Comparison of ENCODE assay signal across 32 cellular contexts in the genomic region with DNA sequence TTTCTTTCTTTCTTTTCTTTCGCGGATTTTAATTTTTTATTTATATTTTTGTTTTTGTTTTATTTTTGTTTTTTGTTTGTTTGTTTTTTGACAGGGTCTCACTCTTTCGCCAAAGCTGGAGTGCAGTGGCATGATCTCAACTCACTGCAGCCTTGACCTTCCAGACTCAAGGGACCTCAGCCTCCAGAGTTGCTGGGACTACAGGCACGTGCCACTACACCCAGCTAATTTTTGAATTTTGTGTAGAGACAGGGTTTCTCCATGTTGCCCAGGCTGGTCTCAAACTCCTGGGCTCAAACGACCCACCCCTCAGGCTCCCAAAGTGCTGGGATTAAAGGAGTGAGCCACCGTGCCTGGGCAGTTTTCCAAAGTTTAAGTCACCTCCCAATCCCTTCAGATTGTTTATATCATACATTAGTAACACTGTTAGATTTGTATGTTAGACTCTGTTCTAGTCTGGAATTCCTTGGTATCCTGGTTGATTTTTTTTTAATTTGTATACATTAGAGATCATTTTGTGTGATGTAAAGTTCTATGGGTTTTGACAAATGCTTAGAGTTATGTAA.
DNase-seq lines count a peak whose midpoint lies in the region; ATAC-seq and TF ChIP-seq lines count a peak whose summit lies in the region.
"Had no signal": no experiment of that assay in that cellular context is flagged by ENCODE, and none has a peak within 500 bp of the region (broad histone marks: within the 10 kb centered on the region; RNA-seq: fewer than 3 reads in every experiment).

No MANE protein-coding gene starts in this region.

- DNase-seq in EL (peak; percentile 44), HFFc6 (peak; percentile 32), astrocyte of the hippocampus (ENCODE audit: low read depth, low spot score) (peak; percentile 15), osteocyte (ENCODE audit: extremely low spot score, unreplicated experiment) (no peak), cerebellum (ENCODE audit: low spot score) (no peak), COLO829 (ENCODE audit: low spot score) (no peak)
- DNase-seq: activated CD4-positive, alpha-beta memory T cell treated with anti-CD3 and anti-CD28 coated beads for 36 hours; activated CD8-positive, alpha-beta memory T cell treated with anti-CD3 and anti-CD28 coated beads, Interleukin-2, amount 50 U/mL, for 4 hours; activated naive CD4-positive, alpha-beta T cell treated with anti-CD3 and anti-CD28 coated beads, Interleukin-2, amount 10 ng/mL, durations not matched to agents 7 days and 5 days; amniotic stem cell; CD4-positive, alpha-beta T cell; effector CD8-positive, alpha-beta T cell; foreskin melanocyte; Kasumi-1; left cardiac atrium; NCI-H1092 treated with DMSO at 0.1 percent for 48 hours; NCI-H187; NCI-H2171 treated with DMSO at 0.1 percent for 48 hours; NCI-H510A treated with DMSO at 0.1 percent for 48 hours; NK-92 treated with Interleukin-12 subunit alpha and Interleukin-12 subunit beta, amount 100 ng/mL, for 24 hours; right lobe of liver; stimulated activated CD4-positive, alpha-beta T cell treated with anti-CD3 and anti-CD28 coated beads, Interleukin-12 subunit alpha, Interleukin-12 subunit beta, amount 100 ng/mL, for 4 hours; stimulated activated CD4-positive, alpha-beta T cell treated with anti-CD3 and anti-CD28 coated beads, Interleukin-4, amount 100 ng/mL, for 1 hour; T-helper 1 cell; upper lobe of left lung had no signal

- H3K4me3 Mint-ChIP-seq in HFFc6 = peak overlapping the region; percentile 41
- H3K4me3 Mint-ChIP-seq in osteocyte (ENCODE audit: unreplicated experiment) = no peak overlapping the region
- H3K4me3 Mint-ChIP-seq: activated CD4-positive, alpha-beta memory T cell treated with anti-CD3 and anti-CD28 coated beads for 36 hours; activated naive CD4-positive, alpha-beta T cell treated with anti-CD3 and anti-CD28 coated beads, Interleukin-2, amount 10 ng/mL, durations not matched to agents 7 days and 5 days; activated T-helper 1 cell treated with anti-CD3 and anti-CD28 coated beads, Interleukin-12 subunit alpha, Interleukin-12 subunit beta, Interleukin-2, Interleukin-4 antibody, amounts not matched to agents 30 ng/mL and 10 ng/mL and 1 ng/mL, durations not matched to agents 14 hours and 24 hours and 36 hours; CD4-positive, alpha-beta T cell; stimulated activated effector memory CD8-positive, alpha-beta T cell treated with anti-CD3 and anti-CD28 coated beads, Interleukin-12 subunit alpha, Interleukin-12 subunit beta, amount 100 ng/mL, for 72 hours had no signal

- H3K27ac Mint-ChIP-seq in HFFc6 (peak overlapping the region; percentile 70), osteocyte (ENCODE audit: unreplicated experiment) (peak overlapping the region; percentile 70)
- H3K27ac Mint-ChIP-seq: activated CD4-positive, alpha-beta memory T cell treated with anti-CD3 and anti-CD28 coated beads for 36 hours; activated naive CD4-positive, alpha-beta T cell treated with anti-CD3 and anti-CD28 coated beads, Interleukin-2, amount 10 ng/mL, durations not matched to agents 7 days and 5 days; activated T-helper 1 cell treated with anti-CD3 and anti-CD28 coated beads, Interleukin-12 subunit alpha, Interleukin-12 subunit beta, Interleukin-2, Interleukin-4 antibody, amounts not matched to agents 30 ng/mL and 10 ng/mL and 1 ng/mL, durations not matched to agents 14 hours and 24 hours and 36 hours; CD4-positive, alpha-beta T cell; progenitor cell of endocrine pancreas; stimulated activated effector memory CD8-positive, alpha-beta T cell treated with anti-CD3 and anti-CD28 coated beads, Interleukin-12 subunit alpha, Interleukin-12 subunit beta, amount 100 ng/mL, for 72 hours had no signal

- ATAC-seq in HG03378 (IDR thresholded peaks at IDR 0.05; ENCODE audit: unreplicated experiment) = no peak
- ATAC-seq: activated CD4-positive, CD25-positive, alpha-beta regulatory T cell treated with anti-CD3 and anti-CD28 coated beads, Interleukin-2, amount 50 U/mL, for 24 hours; HepG2; left cardiac atrium; Panc1; right lobe of liver; stimulated activated effector memory CD8-positive, alpha-beta T cell treated with anti-CD3 and anti-CD28 coated beads, Interleukin-12 subunit alpha, Interleukin-12 subunit beta, amount 100 ng/mL, for 72 hours had no signal

- no peaks in the 10 kb centered on the region; the same call in 1 of the 2 replicates for H3K27me3 Mint-ChIP-seq in HFFc6 (ENCODE audit: insufficient read depth)
- H3K27me3 Mint-ChIP-seq in osteocyte (ENCODE audit: unreplicated experiment) = no peaks in the 10 kb centered on the region
- H3K27me3 Mint-ChIP-seq: activated naive CD4-positive, alpha-beta T cell treated with anti-CD3 and anti-CD28 coated beads, Interleukin-2, amount 10 ng/mL, durations not matched to agents 7 days and 5 days; CD4-positive, alpha-beta T cell; progenitor cell of endocrine pancreas had no signal

- TF ChIP-seq CTCF in HFFc6 (IDR thresholded peaks at IDR 0.05) (no peak), osteocyte (IDR thresholded peaks at IDR 0.05) (no peak)

- H3K4me1 Mint-ChIP-seq in HFFc6 (ENCODE audit: low read depth) (peaks cover 20% of the 10 kb centered on the region), osteocyte (ENCODE audit: unreplicated experiment) (peaks cover 13% of the 10 kb centered on the region)
- H3K4me1 Mint-ChIP-seq: activated naive CD4-positive, alpha-beta T cell treated with anti-CD3 and anti-CD28 coated beads, Interleukin-2, amount 10 ng/mL, durations not matched to agents 7 days and 5 days; stimulated activated effector memory CD8-positive, alpha-beta T cell treated with anti-CD3 and anti-CD28 coated beads, Interleukin-12 subunit alpha, Interleukin-12 subunit beta, amount 100 ng/mL, for 72 hours had no signal

- H3K9me3 Mint-ChIP-seq in HFFc6 (peaks cover 5% of the 10 kb centered on the region), osteocyte (ENCODE audit: unreplicated experiment) (peaks cover 4% of the 10 kb centered on the region)

- H3K36me3 Mint-ChIP-seq in HFFc6 (ENCODE audit: low read depth) (peaks cover 11% of the 10 kb centered on the region), osteocyte (ENCODE audit: unreplicated experiment) (peaks cover 10% of the 10 kb centered on the region)
- H3K36me3 Mint-ChIP-seq: activated CD4-positive, alpha-beta memory T cell treated with anti-CD3 and anti-CD28 coated beads for 36 hours; activated naive CD4-positive, alpha-beta T cell treated with anti-CD3 and anti-CD28 coated beads, Interleukin-2, amount 10 ng/mL, durations not matched to agents 7 days and 5 days; stimulated activated effector memory CD8-positive, alpha-beta T cell treated with anti-CD3 and anti-CD28 coated beads, Interleukin-12 subunit alpha, Interleukin-12 subunit beta, amount 100 ng/mL, for 72 hours had no signal

Comparison
In these comparisons a context has a peak if more than half of its experiments do, and no peak if none do; other contexts are left out.
1. DNase-seq: peak in EL (single experiment), HFFc6 (single experiment) and astrocyte of the hippocampus (single experiment); none in osteocyte (single experiment), cerebellum (single experiment) and COLO829 (single experiment).